11 cellular contexts compared by ENCODE assay signal in genomic region chrX:15816886-15817285, GRCh38. TPM values are rescaled to one million over a fixed set of nuclear protein-coding genes. Genes with fewer than 3 reads are reported as not detected.
DNase-seq lines count a peak whose midpoint lies in the region; ATAC-seq, FAIRE-seq and TF ChIP-seq lines count a peak whose summit lies in the region.
"Had no signal": no experiment of that assay in that cellular context is flagged by ENCODE, and none has a peak within 500 bp of the region (broad histone marks: within the 10 kb centered on the region; RNA-seq: fewer than 3 reads in every experiment).

No MANE protein-coding gene starts in this region.

- H3K4me1 Mint-ChIP-seq in chondrocyte (ENCODE audit: low read depth) = peaks cover 12% of the 10 kb centered on the region

- TF ChIP-seq CTCF in chondrocyte (IDR thresholded peaks at IDR 0.05) (no peak), D721Med (IDR thresholded peaks at IDR 0.05; ENCODE audit: insufficient read depth, missing control alignments) (no peak)

- H3K4me3 Mint-ChIP-seq in chondrocyte (ENCODE audit: unreplicated experiment) = no peak overlapping the region

- no peak for FAIRE-seq in D721Med (lab: Jason Lieb, UNC)

- ATAC-seq in activated CD4-positive, CD25-positive, alpha-beta regulatory T cell treated with anti-CD3 and anti-CD28 coated beads, Interleukin-2, amount 50 U/mL, for 24 hours = peak; percentile 25 to 45
- ATAC-seq in HG02678 (IDR thresholded peaks at IDR 0.05; ENCODE audit: unreplicated experiment) = no peak

- H3K9me3 Mint-ChIP-seq in chondrocyte (ENCODE audit: low read depth) = no peaks in the 10 kb centered on the region

- DNase-seq in activated CD4-positive, CD25-positive, alpha-beta regulatory T cell treated with anti-CD3 and anti-CD28 coated beads, Interleukin-2, amount 50 U/mL, for 72 hours = no peak
- DNase-seq in T-helper 22 cell (ENCODE audit: low read depth) (peak; percentile 29), chondrocyte (ENCODE audit: low spot score) (no peak), KG1 (lab: John Stamatoyannopoulos, UW) (no peak), D721Med (ENCODE audit: insufficient read length, low spot score) (no peak)
- DNase-seq in stimulated activated CD8-positive, alpha-beta memory T cell treated with anti-CD3 and anti-CD28 coated beads, Interleukin-15, amount 100 ng/mL, for 48 hours (ENCODE audit: low read depth in 2 of 2) = peak; percentile 8 to 42
- DNase-seq: glutamatergic neuron, NCI-H2227 treated with DMSO at 0.1 percent for 48 hours, uterus had no signal

- no peaks in the 10 kb centered on the region for H3K27me3 Mint-ChIP-seq in chondrocyte (ENCODE audit: low read depth)

- peak overlapping the region; percentile 72 for H3K27ac Mint-ChIP-seq in chondrocyte (ENCODE audit: unreplicated experiment)

- H3K36me3 Mint-ChIP-seq in chondrocyte (ENCODE audit: low read depth) = peaks cover 33% of the 10 kb centered on the region

RNA-seq across cellular contexts. Expression of gene ZRSR2, which starts 26.6 kb away (rescaled TPM):
- total RNA-seq in chondrocyte = 12.2 to 21.4 TPM (median 13.9 TPM) in 3 replicates

RNA-seq across cellular contexts. Expression of gene AP1S2, which starts 37.7 kb away (rescaled TPM):
- 59.1 to 72.5 TPM (median 68.4 TPM) in 3 replicates for total RNA-seq in chondrocyte

Comparison
In these comparisons a context has a peak if more than half of its experiments do, and no peak if none do; other contexts are left out.
1. DNase-seq: peak in T-helper 22 cell (single experiment) and stimulated activated CD8-positive, alpha-beta memory T cell treated with anti-CD3 and anti-CD28 coated beads, Interleukin-15, amount 100 ng/mL, for 48 hours (2 of 2); none in activated CD4-positive, CD25-positive, alpha-beta regulatory T cell treated with anti-CD3 and anti-CD28 coated beads, Interleukin-2, amount 50 U/mL, for 72 hours (single experiment), chondrocyte (single experiment), KG1 (single experiment) and D721Med (single experiment).